ENCODE assay signal across 1 cellular context in the genomic region with DNA sequence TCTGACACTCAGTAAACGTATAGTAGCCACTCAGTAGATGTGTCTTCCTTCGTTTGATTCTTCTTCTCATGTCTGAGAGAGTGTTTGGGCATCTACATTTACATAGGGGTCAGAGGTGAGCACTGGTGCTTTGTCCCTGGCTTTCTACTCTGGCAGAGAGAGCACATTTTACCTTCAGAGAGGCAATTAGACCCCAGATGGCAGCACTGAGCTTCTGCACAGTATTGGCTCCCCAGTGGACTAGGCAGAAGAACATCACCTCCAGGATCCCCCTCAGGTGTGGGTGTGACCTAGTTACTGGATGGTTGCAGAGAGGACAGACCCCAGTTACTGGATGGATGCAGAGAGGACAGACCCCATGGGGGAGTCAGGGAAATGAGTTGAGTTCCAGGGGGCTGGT.
TF ChIP-seq lines count a peak whose summit lies in the region.

No MANE protein-coding gene starts in this region.

TF ChIP-seq in GM23338, 12 proteins besides CTCF, POLR2A, EP300 and RAD21 (continued from another document):
- TF ChIP-seq, protein P1, sequence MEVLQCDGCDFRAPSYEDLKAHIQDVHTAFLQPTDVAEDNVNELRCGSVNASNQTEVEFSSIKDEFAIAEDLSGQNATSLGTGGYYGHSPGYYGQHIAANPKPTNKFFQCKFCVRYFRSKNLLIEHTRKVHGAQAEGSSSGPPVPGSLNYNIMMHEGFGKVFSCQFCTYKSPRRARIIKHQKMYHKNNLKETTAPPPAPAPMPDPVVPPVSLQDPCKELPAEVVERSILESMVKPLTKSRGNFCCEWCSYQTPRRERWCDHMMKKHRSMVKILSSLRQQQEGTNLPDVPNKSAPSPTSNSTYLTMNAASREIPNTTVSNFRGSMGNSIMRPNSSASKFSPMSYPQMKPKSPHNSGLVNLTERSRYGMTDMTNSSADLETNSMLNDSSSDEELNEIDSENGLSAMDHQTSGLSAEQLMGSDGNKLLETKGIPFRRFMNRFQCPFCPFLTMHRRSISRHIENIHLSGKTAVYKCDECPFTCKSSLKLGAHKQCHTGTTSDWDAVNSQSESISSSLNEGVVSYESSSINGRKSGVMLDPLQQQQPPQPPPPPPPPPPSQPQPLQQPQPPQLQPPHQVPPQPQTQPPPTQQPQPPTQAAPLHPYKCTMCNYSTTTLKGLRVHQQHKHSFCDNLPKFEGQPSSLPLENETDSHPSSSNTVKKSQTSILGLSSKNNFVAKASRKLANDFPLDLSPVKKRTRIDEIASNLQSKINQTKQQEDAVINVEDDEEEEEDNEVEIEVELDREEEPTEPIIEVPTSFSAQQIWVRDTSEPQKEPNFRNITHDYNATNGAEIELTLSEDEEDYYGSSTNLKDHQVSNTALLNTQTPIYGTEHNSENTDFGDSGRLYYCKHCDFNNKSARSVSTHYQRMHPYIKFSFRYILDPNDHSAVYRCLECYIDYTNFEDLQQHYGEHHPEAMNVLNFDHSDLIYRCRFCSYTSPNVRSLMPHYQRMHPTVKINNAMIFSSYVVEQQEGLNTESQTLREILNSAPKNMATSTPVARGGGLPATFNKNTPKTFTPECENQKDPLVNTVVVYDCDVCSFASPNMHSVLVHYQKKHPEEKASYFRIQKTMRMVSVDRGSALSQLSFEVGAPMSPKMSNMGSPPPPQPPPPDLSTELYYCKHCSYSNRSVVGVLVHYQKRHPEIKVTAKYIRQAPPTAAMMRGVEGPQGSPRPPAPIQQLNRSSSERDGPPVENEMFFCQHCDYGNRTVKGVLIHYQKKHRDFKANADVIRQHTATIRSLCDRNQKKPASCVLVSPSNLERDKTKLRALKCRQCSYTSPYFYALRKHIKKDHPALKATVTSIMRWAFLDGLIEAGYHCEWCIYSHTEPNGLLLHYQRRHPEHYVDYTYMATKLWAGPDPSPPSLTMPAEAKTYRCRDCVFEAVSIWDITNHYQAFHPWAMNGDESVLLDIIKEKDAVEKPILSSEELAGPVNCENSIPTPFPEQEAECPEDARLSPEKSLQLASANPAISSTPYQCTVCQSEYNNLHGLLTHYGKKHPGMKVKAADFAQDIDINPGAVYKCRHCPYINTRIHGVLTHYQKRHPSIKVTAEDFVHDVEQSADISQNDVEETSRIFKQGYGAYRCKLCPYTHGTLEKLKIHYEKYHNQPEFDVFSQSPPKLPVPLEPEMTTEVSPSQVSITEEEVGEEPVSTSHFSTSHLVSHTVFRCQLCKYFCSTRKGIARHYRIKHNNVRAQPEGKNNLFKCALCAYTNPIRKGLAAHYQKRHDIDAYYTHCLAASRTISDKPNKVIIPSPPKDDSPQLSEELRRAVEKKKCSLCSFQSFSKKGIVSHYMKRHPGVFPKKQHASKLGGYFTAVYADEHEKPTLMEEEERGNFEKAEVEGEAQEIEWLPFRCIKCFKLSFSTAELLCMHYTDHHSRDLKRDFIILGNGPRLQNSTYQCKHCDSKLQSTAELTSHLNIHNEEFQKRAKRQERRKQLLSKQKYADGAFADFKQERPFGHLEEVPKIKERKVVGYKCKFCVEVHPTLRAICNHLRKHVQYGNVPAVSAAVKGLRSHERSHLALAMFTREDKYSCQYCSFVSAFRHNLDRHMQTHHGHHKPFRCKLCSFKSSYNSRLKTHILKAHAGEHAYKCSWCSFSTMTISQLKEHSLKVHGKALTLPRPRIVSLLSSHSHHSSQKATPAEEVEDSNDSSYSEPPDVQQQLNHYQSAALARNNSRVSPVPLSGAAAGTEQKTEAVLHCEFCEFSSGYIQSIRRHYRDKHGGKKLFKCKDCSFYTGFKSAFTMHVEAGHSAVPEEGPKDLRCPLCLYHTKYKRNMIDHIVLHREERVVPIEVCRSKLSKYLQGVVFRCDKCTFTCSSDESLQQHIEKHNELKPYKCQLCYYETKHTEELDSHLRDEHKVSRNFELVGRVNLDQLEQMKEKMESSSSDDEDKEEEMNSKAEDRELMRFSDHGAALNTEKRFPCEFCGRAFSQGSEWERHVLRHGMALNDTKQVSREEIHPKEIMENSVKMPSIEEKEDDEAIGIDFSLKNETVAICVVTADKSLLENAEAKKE (CRISPR knock-in tag; IDR thresholded peaks at IDR 0.05), result no peak
